Comparison of ENCODE assay signal across 32 cellular contexts in genomic region chrX:51404445-51404844, GRCh38.
"Had no signal": no experiment of that assay in that cellular context is flagged by ENCODE, and none has a peak within 500 bp of the region (broad histone marks: within the 10 kb centered on the region; RNA-seq: fewer than 3 reads in every experiment).

No MANE protein-coding gene starts in this region.

- H3K9me3 ChIP-seq: adrenal gland had no signal

- H3K4me1 ChIP-seq: adrenal gland had no signal

- H3K36me3 ChIP-seq: adrenal gland, cardiac muscle cell had no signal

- H3K27ac ChIP-seq: adrenal gland, cardiac muscle cell, VCaP had no signal

- FAIRE-seq: bronchial epithelial cell, TTC549 had no signal

- H3K27me3 ChIP-seq: cardiac muscle cell had no signal

- H3K4me3 ChIP-seq: adrenal gland, cardiac muscle cell had no signal

- DNase-seq: activated B cell treated with CpG ODN at 0.5 μM for 24 hours; activated CD4-positive, alpha-beta memory T cell treated with anti-CD3 and anti-CD28 coated beads for 36 hours; activated CD4-positive, alpha-beta T cell treated with anti-CD3 and anti-CD28 coated beads for 4 hours; activated CD4-positive, alpha-beta T cell treated with anti-CD3 and anti-CD28 coated beads, Interleukin-2, amount 10 ng/mL, durations not matched to agents 24 days and 14 days; activated CD4-positive, alpha-beta T cell treated with anti-CD3 and anti-CD28 coated beads, Interleukin-2, amount 50 U/mL, for 1 hour; activated CD4-positive, alpha-beta T cell treated with anti-CD3 and anti-CD28 coated beads, Interleukin-2, amount 50 U/mL, for 4 hours; activated CD4-positive, CD25-positive, alpha-beta regulatory T cell treated with anti-CD3 and anti-CD28 coated beads, Interleukin-2, amount 50 U/mL, for 72 hours; activated CD8-positive, alpha-beta memory T cell treated with anti-CD3 and anti-CD28 coated beads, Interleukin-2, amount 50 U/mL, for 4 hours; activated CD8-positive, alpha-beta T cell treated with anti-CD3 and anti-CD28 coated beads for 36 hours; activated effector memory CD4-positive, alpha-beta T cell treated with anti-CD3 and anti-CD28 coated beads, Interleukin-2, amount 50 U/mL, for 16 hours; activated gamma-delta T cell treated with Interleukin-2 at 50 U/mL for 16 hours; activated naive CD4-positive, alpha-beta T cell; activated naive CD4-positive, alpha-beta T cell treated with anti-CD3 and anti-CD28 coated beads for 36 hours; activated naive CD4-positive, alpha-beta T cell treated with anti-CD3 and anti-CD28 coated beads, Interleukin-2, amount 50 U/mL, for 16 hours; activated naive CD8-positive, alpha-beta T cell treated with anti-CD3 and anti-CD28 coated beads for 36 hours; activated T-cell treated with anti-CD3 and anti-CD28 coated beads for 4 hours; activated T-cell treated with anti-CD3 and anti-CD28 coated beads, Interleukin-2, amount 50 U/mL, for 1 hour; activated T-cell treated with anti-CD3 and anti-CD28 coated beads, Interleukin-2, amount 50 U/mL, for 4 hours; activated T-cell treated with anti-CD3 and anti-CD28 coated beads, Interleukin-2, amount 50 U/mL, for 72 hours; adrenal gland; amniotic stem cell; aorta; cerebellar nuclear complex; T-helper 1 cell; T-helper 2 cell; T-helper 9 cell had no signal

- ATAC-seq: activated CD8-positive, alpha-beta T cell treated with anti-CD3 and anti-CD28 coated beads for 36 hours; activated naive CD4-positive, alpha-beta T cell treated with anti-CD3 and anti-CD28 coated beads, Interleukin-2, amount 50 U/mL, for 72 hours; activated T-cell treated with anti-CD3 and anti-CD28 coated beads, Interleukin-2, amount 50 U/mL, for 4 hours; activated T-cell treated with anti-CD3 and anti-CD28 coated beads, Interleukin-2, amount 50 U/mL, for 72 hours; activated T-helper 17 cell treated with anti-CD3 and anti-CD28 coated beads, Interleukin-2, amount 50 U/mL, for 72 hours had no signal
